ENCODE assay signal across 28 cellular contexts in the genomic region with DNA sequence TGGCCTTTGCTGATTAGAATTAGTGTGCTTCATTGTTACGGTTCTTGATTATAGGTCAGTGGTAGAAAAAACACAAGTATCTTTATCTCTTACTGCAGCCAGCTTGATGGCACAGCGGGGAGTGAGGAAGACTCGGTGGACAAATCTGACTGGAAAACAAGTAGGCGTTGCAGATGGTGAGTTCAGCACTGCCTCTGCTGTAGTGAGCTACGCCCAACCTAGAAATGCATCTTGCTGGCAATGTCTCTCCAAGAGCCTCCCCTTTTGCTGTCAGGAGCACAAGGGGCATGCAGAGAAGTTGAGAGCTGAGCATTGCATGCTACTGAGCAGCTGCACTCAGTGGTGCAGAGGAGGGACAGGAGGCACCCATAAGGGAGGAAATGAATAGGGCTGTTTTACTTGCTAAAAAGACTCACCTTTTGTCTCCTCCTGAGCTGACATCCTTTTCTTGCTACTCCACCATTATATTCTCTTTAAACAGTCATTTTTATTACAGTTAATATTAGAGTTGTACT.
DNase-seq lines count a peak whose midpoint lies in the region; ATAC-seq and TF ChIP-seq lines count a peak whose summit lies in the region.
"Had no signal": no experiment of that assay in that cellular context is flagged by ENCODE, and none has a peak within 500 bp of the region (broad histone marks: within the 10 kb centered on the region; RNA-seq: fewer than 3 reads in every experiment).

No MANE protein-coding gene starts in this region.

- DNase-seq in NCI-H2227 (lab: John Stamatoyannopoulos, UW; ENCODE audit: unreplicated experiment) (peak; percentile 33), endodermal cell (peak; percentile 49), neural progenitor cell (ENCODE audit: low spot score) (peak; percentile 9), nephron progenitor cell (no peak)
- no peak for DNase-seq in activated naive CD4-positive, alpha-beta T cell treated with anti-CD3 and anti-CD28 coated beads for 36 hours
- DNase-seq: AML-193; C1 segment of cervical spinal cord; CD4-positive, alpha-beta memory T cell; COR-L47; GDM1; GOT3; MV-4-11; NCI-H1105; NCI-H146; NCI-H2029; NCI-H345; NCI-H524; NCI-H748 treated with DMSO at 0.1 percent for 48 hours; NK-92 treated with Interleukin-12 subunit alpha and Interleukin-12 subunit beta, amount 100 ng/mL, for 24 hours; PC-3; SJCRH30 had no signal

- no peak for ATAC-seq in activated CD4-positive, CD25-positive, alpha-beta regulatory T cell treated with anti-CD3 and anti-CD28 coated beads, Interleukin-2, amount 50 U/mL, for 24 hours
- ATAC-seq in HG03139 (IDR thresholded peaks at IDR 0.05; ENCODE audit: unreplicated experiment): no peak
- ATAC-seq: A549, K562, PC-3, Right ventricle myocardium inferior, SK-N-SH treated with all-trans-retinoic acid at 6 μM for 48 hours had no signal

- H3K36me3 ChIP-seq in endodermal cell (ENCODE audit: control insufficient read depth, insufficient read depth, low read length) (no peaks in the 10 kb centered on the region), neural progenitor cell (no peaks in the 10 kb centered on the region)
- H3K36me3 ChIP-seq: HAP-1, SJCRH30 had no signal

- peaks cover 13% of the 10 kb centered on the region for H3K9me3 Mint-ChIP-seq in endodermal cell
- peaks cover 4% of the 10 kb centered on the region for H3K9me3 Mint-ChIP-seq in neural progenitor cell
- peaks cover 4% of the 10 kb centered on the region for H3K9me3 Mint-ChIP-seq in activated naive CD4-positive, alpha-beta T cell treated with anti-CD3 and anti-CD28 coated beads for 36 hours
- peaks cover 15% of the 10 kb centered on the region for H3K9me3 Mint-ChIP-seq in nephron progenitor cell

- H3K27me3 Mint-ChIP-seq in endodermal cell (ENCODE audit: insufficient read depth) (no peaks in the 10 kb centered on the region), neural progenitor cell (ENCODE audit: insufficient read depth, low read depth) (peaks cover 2% of the 10 kb centered on the region), nephron progenitor cell (ENCODE audit: low read depth, poor library complexity) (no peaks in the 10 kb centered on the region)
- H3K27me3 Mint-ChIP-seq in activated naive CD4-positive, alpha-beta T cell treated with anti-CD3 and anti-CD28 coated beads for 36 hours (ENCODE audit: low read depth): no peaks in the 10 kb centered on the region
- H3K27me3 Mint-ChIP-seq: CD4-positive, alpha-beta memory T cell had no signal

- H3K4me2 ChIP-seq in neural progenitor cell: no peak overlapping the region
- H3K4me2 ChIP-seq: A549 had no signal

- peak overlapping the region; percentile 40 for H2AFZ ChIP-seq in neural progenitor cell (replicated peaks)

- H4K20me1 ChIP-seq in neural progenitor cell (ENCODE audit: low read depth): no peaks in the 10 kb centered on the region

- no peaks in the 10 kb centered on the region for H3K79me2 ChIP-seq in neural progenitor cell (ENCODE audit: low read depth)

- H3K4me3 Mint-ChIP-seq in endodermal cell (no peak overlapping the region), neural progenitor cell (no peak overlapping the region), nephron progenitor cell (no peak overlapping the region)
- no peak overlapping the region for H3K4me3 Mint-ChIP-seq in activated naive CD4-positive, alpha-beta T cell treated with anti-CD3 and anti-CD28 coated beads for 36 hours
- H3K4me3 Mint-ChIP-seq: CD4-positive, alpha-beta memory T cell had no signal

- H3K4me1 Mint-ChIP-seq in endodermal cell: peaks cover 15% of the 10 kb centered on the region
- peaks cover 3% of the 10 kb centered on the region for H3K4me1 Mint-ChIP-seq in neural progenitor cell
- H3K4me1 Mint-ChIP-seq in activated naive CD4-positive, alpha-beta T cell treated with anti-CD3 and anti-CD28 coated beads for 36 hours (ENCODE audit: low read depth): no peaks in the 10 kb centered on the region
- no peaks in the 10 kb centered on the region for H3K4me1 Mint-ChIP-seq in nephron progenitor cell
- H3K4me1 Mint-ChIP-seq: CD4-positive, alpha-beta memory T cell had no signal

- peaks cover 3% of the 10 kb centered on the region for H3K36me3 Mint-ChIP-seq in endodermal cell (ENCODE audit: low read depth)
- no peaks in the 10 kb centered on the region for H3K36me3 Mint-ChIP-seq in neural progenitor cell
- H3K36me3 Mint-ChIP-seq in activated naive CD4-positive, alpha-beta T cell treated with anti-CD3 and anti-CD28 coated beads for 36 hours (ENCODE audit: low read depth): no peaks in the 10 kb centered on the region
- H3K36me3 Mint-ChIP-seq in nephron progenitor cell (ENCODE audit: low read depth): no peaks in the 10 kb centered on the region
- H3K36me3 Mint-ChIP-seq: CD4-positive, alpha-beta memory T cell had no signal

- no peak overlapping the region for H3K9ac ChIP-seq in endodermal cell (ENCODE audit: extremely low read depth, low read length, poor library complexity, severe bottlenecking)
- no peak overlapping the region for H3K9ac ChIP-seq in neural progenitor cell

- H3K9me3 ChIP-seq in endodermal cell (ENCODE audit: control insufficient read depth, low read length) (peaks cover 17% of the 10 kb centered on the region), neural progenitor cell (ENCODE audit: low read depth) (no peaks in the 10 kb centered on the region)
- H3K9me3 ChIP-seq: A549, HAP-1 had no signal

- no peak overlapping the region for H3K27ac ChIP-seq in endodermal cell (ENCODE audit: low read depth, low read length)
- H3K27ac ChIP-seq in neural progenitor cell: no peak overlapping the region
- H3K27ac ChIP-seq: A549, SJCRH30 had no signal

- H3K27ac Mint-ChIP-seq in endodermal cell: no peak overlapping the region
- no peak overlapping the region for H3K27ac Mint-ChIP-seq in neural progenitor cell
- no peak overlapping the region for H3K27ac Mint-ChIP-seq in activated naive CD4-positive, alpha-beta T cell treated with anti-CD3 and anti-CD28 coated beads for 36 hours
- H3K27ac Mint-ChIP-seq in nephron progenitor cell: no peak overlapping the region
- H3K27ac Mint-ChIP-seq: CD4-positive, alpha-beta memory T cell had no signal

- H3K4me3 ChIP-seq in endodermal cell (ENCODE audit: low read length) (no peak overlapping the region), neural progenitor cell (no peak overlapping the region)
- H3K4me3 ChIP-seq: A549, HAP-1, K562, SJCRH30 had no signal

- H3F3A ChIP-seq in neural progenitor cell (ENCODE audit: low read depth): no peaks in the 10 kb centered on the region

- CTCF ChIA-PET in activated naive CD4-positive, alpha-beta T cell treated with anti-CD3 and anti-CD28 coated beads for 36 hours (lab: Charles Lee): no interaction called here

- TF ChIP-seq CTCF in endodermal cell (conservative IDR thresholded peaks at IDR 0.05) (no peak), neural progenitor cell (IDR thresholded peaks at IDR 0.05) (no peak), nephron progenitor cell (IDR thresholded peaks at IDR 0.05) (no peak)

- intact Hi-C loops in activated naive CD4-positive, alpha-beta T cell treated with anti-CD3 and anti-CD28 coated beads for 36 hours (cut with micrococcal nuclease): no loop called here

- peaks cover 4% of the 10 kb centered on the region for H3K4me1 ChIP-seq in endodermal cell (ENCODE audit: control insufficient read depth, insufficient read depth, low read length)
- no peaks in the 10 kb centered on the region for H3K4me1 ChIP-seq in neural progenitor cell
- H3K4me1 ChIP-seq: A549, HAP-1, SJCRH30 had no signal

- H3K27me3 ChIP-seq in endodermal cell (ENCODE audit: control insufficient read depth, insufficient read depth, low read length, poor library complexity, severe bottlenecking): no peaks in the 10 kb centered on the region
- no peaks in the 10 kb centered on the region for H3K27me3 ChIP-seq in neural progenitor cell
- H3K27me3 ChIP-seq: SJCRH30 had no signal

- WGBS in endodermal cell (ENCODE audit: insufficient coverage in 1 of 2, insufficient read length in 1 of 2), 2 experiments: 73 to 84% methylated on average over 5 of the region's 5 CpGs

Comparison
In these comparisons a context has a peak if more than half of its experiments do, and no peak if none do; other contexts are left out.
1. DNase-seq: peak in NCI-H2227 (single experiment), endodermal cell (single experiment) and neural progenitor cell (single experiment); none in activated naive CD4-positive, alpha-beta T cell treated with anti-CD3 and anti-CD28 coated beads for 36 hours (single experiment) and nephron progenitor cell (single experiment).